12 cellular contexts compared by ENCODE assay signal in the genomic region with DNA sequence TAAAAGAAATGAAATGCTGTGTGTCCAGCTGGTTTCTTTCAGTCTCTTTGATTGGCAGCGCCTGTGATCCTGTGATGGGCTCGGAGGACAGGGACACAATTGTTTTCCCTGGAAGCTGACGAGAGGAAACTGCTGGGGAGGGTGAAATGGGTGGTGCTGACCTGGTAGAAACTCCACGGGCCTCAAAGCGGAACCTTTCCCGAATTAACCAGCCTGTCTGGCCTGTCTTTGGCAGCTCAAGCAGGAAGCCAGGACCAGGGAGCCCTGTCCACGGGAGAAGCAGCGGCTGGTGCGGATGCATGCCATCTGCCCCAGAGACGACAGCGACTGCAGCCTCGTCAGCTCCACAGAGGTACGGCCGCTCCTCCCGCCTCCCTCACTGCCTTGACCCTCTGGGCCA. TPM values are rescaled to one million over a fixed set of nuclear protein-coding genes. Genes with fewer than 3 reads are reported as not detected.
DNase-seq lines count a peak whose midpoint lies in the region; ATAC-seq, FAIRE-seq and TF ChIP-seq lines count a peak whose summit lies in the region.
"Had no signal": no experiment of that assay in that cellular context is flagged by ENCODE, and none has a peak within 500 bp of the region (broad histone marks: within the 10 kb centered on the region; RNA-seq: fewer than 3 reads in every experiment).

No MANE protein-coding gene starts in this region.

- H3K9me1 ChIP-seq in endothelial cell of umbilical vein (replicated peaks; ENCODE audit: control insufficient read depth, extremely low read depth, insufficient read depth, low read length), result no peaks in the 10 kb centered on the region

- no peak overlapping the region for H3K4me3 ChIP-seq in endothelial cell of umbilical vein (replicated peaks in 1 of 3; ENCODE audit: insufficient read depth in 1 of 3, low read depth in 1 of 3, low read length in 3 of 3)
- no peak overlapping the region for H3K4me3 ChIP-seq in right lobe of liver
- H3K4me3 ChIP-seq in subcutaneous abdominal adipose tissue (ENCODE audit: low read depth in 1 of 5, low read length in 5 of 5), result peak overlapping the region in 4 of 5 donors; percentile 17 to 34 (median 22)

- H3K9me3 ChIP-seq in endothelial cell of umbilical vein (replicated peaks; ENCODE audit: control insufficient read depth, insufficient read depth, low read length) (no peaks in the 10 kb centered on the region), right lobe of liver (no peaks in the 10 kb centered on the region), subcutaneous abdominal adipose tissue (ENCODE audit: control insufficient read depth in 5 of 5, low read length in 5 of 5) (no peaks in the 10 kb centered on the region)

- BruUV-seq in endothelial cell of umbilical vein (replicated peaks; lab: Mats Ljungman, UMichigan), result no TSS peak

- H3K4me1 ChIP-seq in endothelial cell of umbilical vein (ENCODE audit: control insufficient read depth, extremely low read depth, insufficient read depth, low read length) (no peaks in the 10 kb centered on the region), right lobe of liver (no peaks in the 10 kb centered on the region), subcutaneous abdominal adipose tissue (ENCODE audit: control insufficient read depth in 5 of 5, insufficient read depth in 5 of 5, low read length in 5 of 5) (peaks cover 6 to 31% (median 29%) of the 10 kb centered on the region in 5 donors)

- H3K9ac ChIP-seq in endothelial cell of umbilical vein (replicated peaks; ENCODE audit: extremely low read depth, insufficient read depth, low read length) (no peak overlapping the region), subcutaneous abdominal adipose tissue (ENCODE audit: low read length in 5 of 5) (peak overlapping the region in 2 of 5 donors; percentile 30 to 43)

- dilution Hi-C loops in endothelial cell of umbilical vein (cut with MboI; ENCODE audit: extremely low pct_ligation_motif_present, low sequenced_read_pairs), result no loop called here

- peak overlapping the region; percentile 10 for H2AFZ ChIP-seq in endothelial cell of umbilical vein (ENCODE audit: low read depth, low read length)

- intact Hi-C loops in endothelial cell of umbilical vein (cut with micrococcal nuclease), result no loop called here
- intact Hi-C loops in right lobe of liver (cut with DNase I), result no loop called here

- H3K36me3 ChIP-seq in endothelial cell of umbilical vein (ENCODE audit: control insufficient read depth in 2 of 2, extremely low read depth in 1 of 2, insufficient read depth in 2 of 2, low read length in 2 of 2) (no peaks in the 10 kb centered on the region), right lobe of liver (no peaks in the 10 kb centered on the region), subcutaneous abdominal adipose tissue (ENCODE audit: control insufficient read depth in 5 of 5, insufficient read depth in 5 of 5, low read length in 5 of 5) (no peaks in the 10 kb centered on the region)

- TF ChIP-seq CTCF in endothelial cell of umbilical vein (IDR thresholded peaks at IDR 0.05; ENCODE audit: extremely low read depth in 1 of 2, insufficient read depth in 1 of 2, low read depth in 1 of 2, low read length in 2 of 2) (no peak), right lobe of liver (IDR thresholded peaks at IDR 0.05) (no peak)

- POLR2A ChIA-PET in endothelial cell of umbilical vein (lab: Charles Lee), result no interaction called here

- TF ChIP-seq POLR2A in endothelial cell of umbilical vein (IDR thresholded peaks at IDR 0.05; ENCODE audit: low read depth, low read length) (no peak), right lobe of liver (IDR thresholded peaks at IDR 0.05) (no peak)

- FAIRE-seq in endothelial cell of umbilical vein (lab: Jason Lieb, UNC), result no peak
- FAIRE-seq: G401.6, TTC549 had no signal

- 65% methylated on average over 7 of the region's 15 CpGs for WGBS in right lobe of liver (ENCODE audit: insufficient coverage, low coverage, low lambda C conversion rate, missing lambda C conversion rate)

- no peak overlapping the region for H3K27ac ChIP-seq in endothelial cell of umbilical vein (ENCODE audit: insufficient read depth, low read depth, low read length)
- H3K27ac ChIP-seq in right lobe of liver, result no peak overlapping the region
- no peak overlapping the region for H3K27ac ChIP-seq in subcutaneous abdominal adipose tissue (ENCODE audit: low read depth, low read length)

- no peaks in the 10 kb centered on the region for H3K79me2 ChIP-seq in endothelial cell of umbilical vein (ENCODE audit: control insufficient read depth, insufficient read depth, low read length)

- H3K4me2 ChIP-seq in endothelial cell of umbilical vein (ENCODE audit: insufficient read depth, low read length), result no peak overlapping the region

- H4K20me1 ChIP-seq in endothelial cell of umbilical vein (replicated peaks; ENCODE audit: control insufficient read depth, extremely low read depth, insufficient read depth, low read length), result no peaks in the 10 kb centered on the region

- CTCF ChIA-PET in endothelial cell of umbilical vein (lab: Charles Lee), result interaction anchor here (1.0 to 1.5 kb wide), 4 partner anchors 11 to 99 kb away, joined by 3 to 5 read pairs (median 4); no protein-coding TSS in a partner anchor

- in situ Hi-C loops in SK-MEL-5 (cut with HindIII; ENCODE audit: low pct_unique_long_range_greater_than_20kb, low sequenced_read_pairs), result no loop called here

- DNase-seq in SK-MEL-5 (ENCODE audit: low read depth, low spot score), result peak; percentile 98
- DNase-seq in endothelial cell of umbilical vein (ENCODE audit: low read depth, low spot score), result peak; percentile 8
- DNase-seq in right lobe of liver, result no peak
- no peak for DNase-seq in germinal center (ENCODE audit: low spot score)
- no peak for DNase-seq in DMS53 (lab: John Stamatoyannopoulos, UW)
- DNase-seq: naive thymus-derived CD4-positive, alpha-beta T cell; NCI-H226 had no signal

- H3K27me3 ChIP-seq in endothelial cell of umbilical vein (ENCODE audit: control insufficient read depth in 2 of 2, insufficient read depth in 2 of 2, low read length in 2 of 2) (peaks cover 0 to 5% of the 10 kb centered on the region in 2 experiments), right lobe of liver (no peaks in the 10 kb centered on the region), subcutaneous abdominal adipose tissue (ENCODE audit: control insufficient read depth in 5 of 5, insufficient read depth in 4 of 5, low read length in 5 of 5) (peaks cover 3 to 19% (median 6%) of the 10 kb centered on the region in 5 donors)

- ATAC-seq in right lobe of liver (peak; percentile 23 to 56 (median 47)), HG03439 (IDR thresholded peaks at IDR 0.05; ENCODE audit: unreplicated experiment) (no peak), GM19395 (IDR thresholded peaks at IDR 0.05; ENCODE audit: unreplicated experiment) (no peak)
- ATAC-seq: naive thymus-derived CD4-positive, alpha-beta T cell had no signal

RNA-seq across cellular contexts. Expression of gene CARD14, which starts 22.4 kb away (rescaled TPM):
- 19.6 and 23.2 TPM in 2 replicates for total RNA-seq in SK-MEL-5 (2014; rRNA removed; shearing (Covaris generic))
- 15.7 and 17.4 TPM in 2 replicates for polyA plus RNA-seq in SK-MEL-5 (2015; cell fraction: cytosol; rRNA removed)
- polyA plus RNA-seq in SK-MEL-5 (2015; cell fraction: nucleus; rRNA removed), result 78.5 and 94.3 TPM in 2 replicates
- total RNA-seq in endothelial cell of umbilical vein (not detected in 2 replicates), right lobe of liver (under 1 TPM in 3 of 6 experiments, not detected in 3; 0.20 to 0.29 (median 0.22) TPM)
- not detected in 2 replicates for polyA plus RNA-seq in endothelial cell of umbilical vein
- polyA plus RNA-seq in endothelial cell of umbilical vein (2011; cell fraction: cytosol; rRNA removed), result not detected in 2 replicates
- polyA plus RNA-seq in endothelial cell of umbilical vein (2011; cell fraction: nucleus; rRNA removed), result 0.11 TPM in 1 of 2 replicates, not detected in the other
- polyA plus RNA-seq in endothelial cell of umbilical vein (2012), result 0.16 and 0.27 TPM in 2 replicates
- not detected in 2 replicates for polyA minus RNA-seq in endothelial cell of umbilical vein
- polyA minus RNA-seq in endothelial cell of umbilical vein (2011; cell fraction: cytosol; rRNA and poly(A)+ RNA removed), result 3.8 TPM
- 0.19 TPM in 1 of 2 replicates, not detected in the other for polyA minus RNA-seq in endothelial cell of umbilical vein (2011; cell fraction: nucleus; rRNA and poly(A)+ RNA removed)
- polyA plus RNA-seq: naive thymus-derived CD4-positive, alpha-beta T cell had no signal

RNA-seq across cellular contexts. Expression of gene SGSH, which starts 27.9 kb away (rescaled TPM):
- total RNA-seq in SK-MEL-5 (2014; rRNA removed; shearing (Covaris generic)), result 21.5 and 30.4 TPM in 2 replicates
- polyA plus RNA-seq in SK-MEL-5 (2015; cell fraction: cytosol; rRNA removed), result 55.3 and 74.8 TPM in 2 replicates
- polyA plus RNA-seq in SK-MEL-5 (2015; cell fraction: nucleus; rRNA removed), result 227 and 283 TPM in 2 replicates
- total RNA-seq in endothelial cell of umbilical vein (66.0 and 81.4 TPM in 2 replicates), right lobe of liver (10 to 100 TPM in 5 of 6 experiments, 1 to 10 TPM in 1; 9.7 to 23.5 (median 15.7) TPM)
- polyA plus RNA-seq in endothelial cell of umbilical vein, result 191 and 217 TPM in 2 replicates
- polyA plus RNA-seq in endothelial cell of umbilical vein (2011; cell fraction: cytosol; rRNA removed), result 81.2 and 86.7 TPM in 2 replicates
- 227 and 262 TPM in 2 replicates for polyA plus RNA-seq in endothelial cell of umbilical vein (2011; cell fraction: nucleus; rRNA removed)
- polyA plus RNA-seq in endothelial cell of umbilical vein (2012), result 56.2 and 64.9 TPM in 2 replicates
- polyA minus RNA-seq in endothelial cell of umbilical vein, result 80.6 and 89.8 TPM in 2 replicates
- polyA minus RNA-seq in endothelial cell of umbilical vein (2011; cell fraction: cytosol; rRNA and poly(A)+ RNA removed), result 9.4 TPM
- polyA minus RNA-seq in endothelial cell of umbilical vein (2011; cell fraction: nucleus; rRNA and poly(A)+ RNA removed), result 31.6 and 51.6 TPM in 2 replicates

RNA-seq across cellular contexts. Expression of gene SLC26A11, which starts 28.0 kb away (rescaled TPM):
- total RNA-seq in SK-MEL-5 (2014; rRNA removed; shearing (Covaris generic)), result 22.1 and 23.6 TPM in 2 replicates
- 39.2 and 42.0 TPM in 2 replicates for polyA plus RNA-seq in SK-MEL-5 (2015; cell fraction: cytosol; rRNA removed)
- polyA plus RNA-seq in SK-MEL-5 (2015; cell fraction: nucleus; rRNA removed), result 154 and 187 TPM in 2 replicates
- total RNA-seq in endothelial cell of umbilical vein (21.2 and 25.2 TPM in 2 replicates), right lobe of liver (1 to 10 TPM; 5.8 to 9.8 (median 6.5) TPM)
- 33.0 and 36.7 TPM in 2 replicates for polyA plus RNA-seq in endothelial cell of umbilical vein
- polyA plus RNA-seq in endothelial cell of umbilical vein (2011; cell fraction: cytosol; rRNA removed), result 12.7 and 17.7 TPM in 2 replicates
- polyA plus RNA-seq in endothelial cell of umbilical vein (2011; cell fraction: nucleus; rRNA removed), result 64.4 and 75.1 TPM in 2 replicates
- 11.8 and 16.0 TPM in 2 replicates for polyA plus RNA-seq in endothelial cell of umbilical vein (2012)
- polyA minus RNA-seq in endothelial cell of umbilical vein, result 14.8 and 24.1 TPM in 2 replicates
- polyA minus RNA-seq in endothelial cell of umbilical vein (2011; cell fraction: cytosol; rRNA and poly(A)+ RNA removed), result 5.6 TPM
- polyA minus RNA-seq in endothelial cell of umbilical vein (2011; cell fraction: nucleus; rRNA and poly(A)+ RNA removed), result 21.7 and 40.3 TPM in 2 replicates

RNA-seq across cellular contexts. Expression of gene EIF4A3, which starts 45.3 kb away (rescaled TPM):
- total RNA-seq in SK-MEL-5 (2014; rRNA removed; shearing (Covaris generic)), result 567 and 602 TPM in 2 replicates
- polyA plus RNA-seq in SK-MEL-5 (2015; cell fraction: cytosol; rRNA removed), result 264 and 266 TPM in 2 replicates
- polyA plus RNA-seq in SK-MEL-5 (2015; cell fraction: nucleus; rRNA removed), result 198 and 244 TPM in 2 replicates
- total RNA-seq in endothelial cell of umbilical vein (90.4 and 93.8 TPM in 2 replicates), right lobe of liver (10 to 100 TPM; 21.6 to 41.7 (median 32.2) TPM)
- polyA plus RNA-seq in endothelial cell of umbilical vein, result 80.3 and 94.5 TPM in 2 replicates
- 88.7 and 101 TPM in 2 replicates for polyA plus RNA-seq in endothelial cell of umbilical vein (2011; cell fraction: cytosol; rRNA removed)
- polyA plus RNA-seq in endothelial cell of umbilical vein (2011; cell fraction: nucleus; rRNA removed), result 59.0 and 72.1 TPM in 2 replicates
- 80.3 and 115 TPM in 2 replicates for polyA plus RNA-seq in endothelial cell of umbilical vein (2012)
- polyA minus RNA-seq in endothelial cell of umbilical vein, result 64.9 and 74.4 TPM in 2 replicates
- polyA minus RNA-seq in endothelial cell of umbilical vein (2011; cell fraction: cytosol; rRNA and poly(A)+ RNA removed), result 67.0 TPM
- polyA minus RNA-seq in endothelial cell of umbilical vein (2011; cell fraction: nucleus; rRNA and poly(A)+ RNA removed), result 19.9 and 23.8 TPM in 2 replicates

Comparison
In these comparisons a context has a peak if more than half of its experiments do, and no peak if none do; other contexts are left out.
1. DNase-seq: peak in SK-MEL-5 (single experiment) and endothelial cell of umbilical vein (single experiment); none in right lobe of liver (0 of 3), germinal center (single experiment) and DMS53 (single experiment).
2. H3K4me3 ChIP-seq: peak in subcutaneous abdominal adipose tissue (4 of 5); none in endothelial cell of umbilical vein (0 of 3) and right lobe of liver (0 of 3).
3. ATAC-seq: peak in right lobe of liver (4 of 4); none in HG03439 (single experiment) and GM19395 (single experiment).
4. RNA of gene CARD14, which starts 22.4 kb away (total RNA-seq): 19.6 to 23.2 TPM in SK-MEL-5; 0.20 to 0.29 TPM in right lobe of liver and not detected in endothelial cell of umbilical vein; every median in the first group is over 10 times any median in the second.